ENCODE assay signal across 9 cellular contexts in the genomic region with DNA sequence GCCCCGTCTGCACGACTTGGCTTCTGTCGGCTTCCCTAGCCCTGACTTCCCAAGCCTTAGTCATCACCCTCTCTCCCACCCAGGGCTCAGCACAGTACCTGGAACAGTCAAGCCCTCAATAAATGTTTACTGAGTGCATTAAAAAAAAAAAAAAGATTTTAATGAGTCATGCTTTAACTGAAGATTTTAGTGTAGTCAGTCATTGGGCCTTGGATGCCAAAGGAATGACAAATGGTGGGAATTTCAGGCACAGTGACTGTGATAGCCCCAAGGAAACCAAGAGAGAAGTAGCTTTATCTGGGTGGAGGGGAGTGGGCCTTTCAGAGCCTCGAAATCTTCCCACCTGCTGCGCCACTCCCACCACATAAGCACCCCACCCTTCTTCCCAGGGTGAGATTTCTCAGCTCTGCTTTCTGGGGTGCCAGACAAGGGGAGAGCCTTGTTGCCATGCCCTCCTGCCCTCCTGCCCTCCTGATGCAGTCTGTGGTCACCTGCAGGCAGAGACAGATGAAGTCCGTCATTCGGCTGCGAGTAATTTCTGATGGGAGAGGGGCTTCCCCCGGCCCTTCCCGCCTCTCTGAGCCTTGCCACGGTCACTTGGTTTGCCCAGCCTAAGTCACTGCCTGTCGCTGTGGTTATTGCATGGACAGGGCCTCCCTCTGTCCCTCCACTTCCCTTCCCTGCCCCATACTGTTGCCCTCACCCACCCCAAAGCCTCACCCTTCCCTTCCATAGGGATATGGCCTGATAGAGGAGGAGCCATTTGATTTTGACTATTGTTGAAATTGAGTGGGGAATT. TPM values are rescaled to one million over a fixed set of nuclear protein-coding genes. Genes with fewer than 3 reads are reported as not detected.
A peak's percentile ranks its signal among the peaks of the same experiment; 100 is the strongest.
DNase-seq lines count a peak whose midpoint lies in the region; ATAC-seq and TF ChIP-seq lines count a peak whose summit lies in the region.
"Had no signal": no experiment of that assay in that cellular context is flagged by ENCODE, and none has a peak within 500 bp of the region (broad histone marks: within the 10 kb centered on the region; RNA-seq: fewer than 3 reads in every experiment).

No MANE protein-coding gene starts in this region.

- peak overlapping the region; percentile 87 to 93 for H3K27ac ChIP-seq in breast epithelium
- H3K27ac ChIP-seq in lower lobe of right lung, result peak overlapping the region; percentile 25
- no peak overlapping the region for H3K27ac ChIP-seq in aorta (ENCODE audit: low read depth in 1 of 2, low read length in 2 of 2)

- intact Hi-C loops in breast epithelium (cut with DNase I; ENCODE audit: low total_unique reads), result loop anchor here (5.0 kb wide), 1 partner anchor 350 kb away; no protein-coding TSS in a partner anchor
- intact Hi-C loops in lower lobe of right lung (cut with DNase I), result no loop called here
- intact Hi-C loops in aorta (cut with DNase I), result loop anchor here (2.0 to 5.0 kb wide), 3 partner anchors 40 to 62 kb away; partner anchors contain the start of gene SMAD3 (in 2 of the 2)

- no peak overlapping the region for H3K4me3 Mint-ChIP-seq in activated naive CD8-positive, alpha-beta T cell
- no peak overlapping the region for H3K4me3 Mint-ChIP-seq in activated naive CD8-positive, alpha-beta T cell treated with anti-CD3 and anti-CD28 coated beads for 36 hours
- H3K4me3 Mint-ChIP-seq: activated naive CD8-positive, alpha-beta T cell treated with anti-CD3 and anti-CD28 coated beads, Interleukin-2, amount 10 ng/mL, durations not matched to agents 7 days and 5 days had no signal

- peaks cover 4% of the 10 kb centered on the region for H3K36me3 Mint-ChIP-seq in activated naive CD8-positive, alpha-beta T cell
- peaks cover 33% of the 10 kb centered on the region for H3K36me3 Mint-ChIP-seq in activated naive CD8-positive, alpha-beta T cell treated with anti-CD3 and anti-CD28 coated beads for 36 hours

- ATAC-seq in lower lobe of right lung (peak; percentile 84 to 90), aorta (ENCODE audit: low FRiP score) (peak; percentile 68)

- no peak overlapping the region for H3K4me3 ChIP-seq in breast epithelium
- no peak overlapping the region for H3K4me3 ChIP-seq in lower lobe of right lung
- H3K4me3 ChIP-seq in aorta (ENCODE audit: low read length in 2 of 2), result no peak overlapping the region

- WGBS in aorta, 2 donors, result 61 to 63% methylated on average over 12 of the region's 12 CpGs

- H3K9me3 ChIP-seq in breast epithelium (no peaks in the 10 kb centered on the region), lower lobe of right lung (no peaks in the 10 kb centered on the region), aorta (ENCODE audit: control insufficient read depth, low read length) (no peaks in the 10 kb centered on the region)

- peak overlapping the region; percentile 86 for H3K27ac Mint-ChIP-seq in activated naive CD8-positive, alpha-beta T cell
- no peak overlapping the region for H3K27ac Mint-ChIP-seq in activated naive CD8-positive, alpha-beta T cell treated with anti-CD3 and anti-CD28 coated beads for 36 hours

- peaks cover 12 to 28% of the 10 kb centered on the region in 2 donors for H3K4me1 ChIP-seq in breast epithelium
- peaks cover 86% of the 10 kb centered on the region for H3K4me1 ChIP-seq in lower lobe of right lung
- peaks cover 9 to 12% of the 10 kb centered on the region in 2 donors for H3K4me1 ChIP-seq in aorta (ENCODE audit: control insufficient read depth in 1 of 2, insufficient read depth in 2 of 2, low read length in 2 of 2)

- TF ChIP-seq CTCF in breast epithelium (IDR thresholded peaks at IDR 0.05), result no peak
- TF ChIP-seq CTCF in lower lobe of right lung (IDR thresholded peaks at IDR 0.05), result no peak

- TF ChIP-seq POLR2A in breast epithelium (IDR thresholded peaks at IDR 0.05), result no peak

- H3K36me3 ChIP-seq in breast epithelium, result no peaks in the 10 kb centered on the region
- no peaks in the 10 kb centered on the region for H3K36me3 ChIP-seq in lower lobe of right lung
- no peaks in the 10 kb centered on the region for H3K36me3 ChIP-seq in aorta (ENCODE audit: control insufficient read depth in 1 of 2, insufficient read depth in 2 of 2, low read length in 1 of 2)

- H3K4me1 Mint-ChIP-seq in activated naive CD8-positive, alpha-beta T cell (ENCODE audit: low read depth), result peaks cover 55% of the 10 kb centered on the region
- H3K4me1 Mint-ChIP-seq in activated naive CD8-positive, alpha-beta T cell treated with anti-CD3 and anti-CD28 coated beads for 36 hours, result peaks cover 69% of the 10 kb centered on the region

- DNase-seq in activated naive CD8-positive, alpha-beta T cell treated with anti-CD3 and anti-CD28 coated beads for 36 hours, result no peak
- DNase-seq in breast epithelium (ENCODE audit: low spot score in 2 of 2), result peak in 1 of 2 donors; percentile 68
- peak; percentile 64 for DNase-seq in lower lobe of right lung
- peak; percentile 86 to 88 for DNase-seq in aorta
- DNase-seq in COR-L47 (lab: John Stamatoyannopoulos, UW), result no peak
- no peak for DNase-seq in NCI-H187 (lab: John Stamatoyannopoulos, UW)
- no peak for DNase-seq in NCI-H1105 (lab: John Stamatoyannopoulos, UW)
- DNase-seq: activated naive CD8-positive, alpha-beta T cell treated with anti-CD3 and anti-CD28 coated beads, Interleukin-2, amount 10 ng/mL, durations not matched to agents 7 days and 5 days had no signal

- no peaks in the 10 kb centered on the region for H3K9me3 Mint-ChIP-seq in activated naive CD8-positive, alpha-beta T cell (ENCODE audit: low read depth)
- peaks cover 9% of the 10 kb centered on the region for H3K9me3 Mint-ChIP-seq in activated naive CD8-positive, alpha-beta T cell treated with anti-CD3 and anti-CD28 coated beads for 36 hours

- no peaks in the 10 kb centered on the region for H3K27me3 Mint-ChIP-seq in activated naive CD8-positive, alpha-beta T cell
- no peaks in the 10 kb centered on the region for H3K27me3 Mint-ChIP-seq in activated naive CD8-positive, alpha-beta T cell treated with anti-CD3 and anti-CD28 coated beads for 36 hours
- H3K27me3 Mint-ChIP-seq: activated naive CD8-positive, alpha-beta T cell treated with anti-CD3 and anti-CD28 coated beads, Interleukin-2, amount 10 ng/mL, durations not matched to agents 7 days and 5 days had no signal

- no peaks in the 10 kb centered on the region for H3K27me3 ChIP-seq in breast epithelium
- H3K27me3 ChIP-seq in lower lobe of right lung (ENCODE audit: low read depth), result no peaks in the 10 kb centered on the region
- no peaks in the 10 kb centered on the region for H3K27me3 ChIP-seq in aorta (ENCODE audit: control insufficient read depth in 1 of 2, insufficient read depth in 2 of 2, low read length in 1 of 2)

RNA-seq across cellular contexts. Expression of gene SMAD3, which starts 41.8 kb away (rescaled TPM):
- total RNA-seq in activated naive CD8-positive, alpha-beta T cell treated with anti-CD3 and anti-CD28 coated beads for 36 hours, result 10 to 100 TPM; 15.7 to 16.4 TPM
- total RNA-seq in breast epithelium (10 to 100 TPM; 22.5 to 44.6 (median 33.4) TPM), lower lobe of right lung (25.7 TPM), aorta (10 to 100 TPM; 65.9 to 90.8 TPM)
- 10 to 100 TPM in 1 of 2 donors, 1 to 10 TPM in 1; 7.1 to 44.1 TPM for polyA plus RNA-seq in aorta

Comparison
In these comparisons a context has a peak if more than half of its experiments do, and no peak if none do; other contexts are left out.
1. DNase-seq: peak in lower lobe of right lung (single experiment) and aorta (2 of 2); none in activated naive CD8-positive, alpha-beta T cell treated with anti-CD3 and anti-CD28 coated beads for 36 hours (single experiment), COR-L47 (single experiment), NCI-H187 (0 of 2) and NCI-H1105 (single experiment).
2. H3K27ac ChIP-seq: peak in breast epithelium (2 of 2) and lower lobe of right lung (single experiment); none in aorta (0 of 2).